In genomic region chr20:64242797-64243475, GRCh38 we compare ENCODE assay signal across 1 cellular context.
TF ChIP-seq lines count a peak whose summit lies in the region.

No MANE protein-coding gene starts in this region.

TF ChIP-seq in HepG2, 621 proteins besides CTCF, POLR2A, EP300 and RAD21 (continued from another document and continues in another):
- TF ChIP-seq PATZ1 (CRISPR knock-in tag; IDR thresholded peaks at IDR 0.05) (peak; percentile 67), TSC22D2 (CRISPR knock-in tag; IDR thresholded peaks at IDR 0.05; ENCODE audit: borderline replicate concordance) (no peak), TCF7L2 (IDR thresholded peaks at IDR 0.05; ENCODE audit: low read depth, low read length) (no peak), MLLT10 (CRISPR knock-in tag; IDR thresholded peaks at IDR 0.05) (no peak), SKI (IDR thresholded peaks at IDR 0.05; ENCODE audit: partially characterized antibody) (peak; percentile 90), THAP8 (CRISPR knock-in tag; IDR thresholded peaks at IDR 0.05; ENCODE audit: borderline replicate concordance) (no peak), ZNF777 (CRISPR knock-in tag; IDR thresholded peaks at IDR 0.05) (no peak), KDM2A (CRISPR knock-in tag; IDR thresholded peaks at IDR 0.05; ENCODE audit: borderline replicate concordance, low read depth) (peak; percentile 23; the same call in 1 of the 2 replicates), ZNF329 (CRISPR knock-in tag; IDR thresholded peaks at IDR 0.05; ENCODE audit: low read depth) (no peak), FOXK1 (CRISPR knock-in tag; IDR thresholded peaks at IDR 0.05; ENCODE audit: borderline replicate concordance, low read depth) (peak; percentile 96), CSRNP1 (CRISPR knock-in tag; IDR thresholded peaks at IDR 0.05) (no peak), SP2 (CRISPR knock-in tag; IDR thresholded peaks at IDR 0.05) (no peak), ZNF460 (CRISPR knock-in tag; IDR thresholded peaks at IDR 0.05; ENCODE audit: borderline replicate concordance) (no peak), ZSCAN22 (CRISPR knock-in tag; IDR thresholded peaks at IDR 0.05) (no peak), ZNF180 (CRISPR knock-in tag; IDR thresholded peaks at IDR 0.05; ENCODE audit: borderline replicate concordance, low read depth) (no peak), HHEX (CRISPR knock-in tag; IDR thresholded peaks at IDR 0.05) (peak; percentile 41; the same call in 1 of the 2 replicates), DDIT3 (CRISPR knock-in tag; IDR thresholded peaks at IDR 0.05) (no peak), ZNF773 (CRISPR knock-in tag; IDR thresholded peaks at IDR 0.05; ENCODE audit: borderline replicate concordance) (no peak), ZNF746 (CRISPR knock-in tag; IDR thresholded peaks at IDR 0.05) (peak; percentile 83; the same call in 1 of the 2 replicates), ZNF550 (CRISPR knock-in tag; IDR thresholded peaks at IDR 0.05; ENCODE audit: borderline replicate concordance) (0 out of 2 replicates have a peak, but pooled peaks have one; percentile 35), ATRX (CRISPR knock-in tag; IDR thresholded peaks at IDR 0.05; ENCODE audit: borderline replicate concordance) (no peak), CREB1 (IDR thresholded peaks at IDR 0.05) (no peak), CREB1 (CRISPR knock-in tag; IDR thresholded peaks at IDR 0.05) (no peak), SALL2 (CRISPR knock-in tag; IDR thresholded peaks at IDR 0.05) (0 out of 2 replicates have a peak, but pooled peaks have one; percentile 9), MEIS2 (CRISPR knock-in tag; IDR thresholded peaks at IDR 0.05) (peak; percentile 98), KAT7 (CRISPR knock-in tag; IDR thresholded peaks at IDR 0.05; ENCODE audit: borderline replicate concordance) (no peak), ZNF589 (CRISPR knock-in tag; conservative IDR thresholded peaks at IDR 0.05) (no peak), YEATS2 (CRISPR knock-in tag; IDR thresholded peaks at IDR 0.05; ENCODE audit: borderline replicate concordance) (peak; percentile 73; the same call in 1 of the 2 replicates), ZNF670 (CRISPR knock-in tag; IDR thresholded peaks at IDR 0.05; ENCODE audit: borderline replicate concordance) (no peak), HOXD1 (CRISPR knock-in tag; IDR thresholded peaks at IDR 0.05) (peak; percentile 99), ZNF850 (CRISPR knock-in tag; conservative IDR thresholded peaks at IDR 0.05) (no peak), ZNF432 (CRISPR knock-in tag; IDR thresholded peaks at IDR 0.05; ENCODE audit: borderline replicate concordance) (no peak), ZNF281 (CRISPR knock-in tag; IDR thresholded peaks at IDR 0.05; ENCODE audit: borderline replicate concordance) (no peak), ZNF205 (CRISPR knock-in tag; IDR thresholded peaks at IDR 0.05) (0 out of 2 replicates have a peak, but pooled peaks have one; percentile 47), ZUFSP (CRISPR knock-in tag; IDR thresholded peaks at IDR 0.05; ENCODE audit: borderline replicate concordance) (no peak), ZNF564 (CRISPR knock-in tag; IDR thresholded peaks at IDR 0.05) (no peak), ZGPAT (CRISPR knock-in tag; IDR thresholded peaks at IDR 0.05) (peak; percentile 89), TOE1 (CRISPR knock-in tag; IDR thresholded peaks at IDR 0.05) (no peak; the same call in 1 of the 2 replicates), XBP1 (CRISPR knock-in tag; IDR thresholded peaks at IDR 0.05) (no peak), HNRNPH1 (optimal IDR thresholded peaks at IDR 0.05; ENCODE audit: low read depth, low read length) (no peak), GTF2F1 (IDR thresholded peaks at IDR 0.05; ENCODE audit: low read length) (no peak), ATF2 (CRISPR knock-in tag; IDR thresholded peaks at IDR 0.05) (peak; percentile 85), HMG20A (CRISPR knock-in tag; IDR thresholded peaks at IDR 0.05; ENCODE audit: borderline replicate concordance) (peak; percentile 65; the same call in 1 of the 2 replicates), ATAD3A (CRISPR knock-in tag; IDR thresholded peaks at IDR 0.05) (no peak), PCBP2 (optimal IDR thresholded peaks at IDR 0.05; ENCODE audit: low read depth, low read length, poor library complexity, severe bottlenecking) (no peak), JUNB (CRISPR knock-in tag; IDR thresholded peaks at IDR 0.05; ENCODE audit: borderline replicate concordance) (no peak), ZNF556 (CRISPR knock-in tag; IDR thresholded peaks at IDR 0.05; ENCODE audit: borderline replicate concordance) (peak; percentile 92; the same call in 1 of the 2 replicates), ZNF512 (CRISPR knock-in tag; IDR thresholded peaks at IDR 0.05) (no peak), ZNF644 (CRISPR knock-in tag; IDR thresholded peaks at IDR 0.05; ENCODE audit: low read depth) (peak; percentile 86), ZNF614 (CRISPR knock-in tag; IDR thresholded peaks at IDR 0.05; ENCODE audit: borderline replicate concordance) (peak; percentile 88; the same call in 1 of the 2 replicates)
